ENCODE assay signal across 1 cellular context in genomic region chr4:158850800-158851644, GRCh38.
TF ChIP-seq lines count a peak whose summit lies in the region.

No MANE protein-coding gene starts in this region.

TF ChIP-seq in WTC11, 78 proteins besides CTCF, POLR2A, EP300 and RAD21 (continued from another document):
- no peak for TF ChIP-seq AFF4 (CRISPR knock-in tag; IDR thresholded peaks at IDR 0.05; ENCODE audit: borderline replicate concordance)
- no peak for TF ChIP-seq PRRX2 (CRISPR knock-in tag; IDR thresholded peaks at IDR 0.05)
- TF ChIP-seq PRDM15 (CRISPR knock-in tag; IDR thresholded peaks at IDR 0.05): no peak
- TF ChIP-seq CREB1 (CRISPR knock-in tag; IDR thresholded peaks at IDR 0.05): no peak
- no peak for TF ChIP-seq NR3C1 (CRISPR knock-in tag; conservative IDR thresholded peaks at IDR 0.05; ENCODE audit: low read depth)
